1 cellular context compared by ENCODE assay signal in the genomic region with DNA sequence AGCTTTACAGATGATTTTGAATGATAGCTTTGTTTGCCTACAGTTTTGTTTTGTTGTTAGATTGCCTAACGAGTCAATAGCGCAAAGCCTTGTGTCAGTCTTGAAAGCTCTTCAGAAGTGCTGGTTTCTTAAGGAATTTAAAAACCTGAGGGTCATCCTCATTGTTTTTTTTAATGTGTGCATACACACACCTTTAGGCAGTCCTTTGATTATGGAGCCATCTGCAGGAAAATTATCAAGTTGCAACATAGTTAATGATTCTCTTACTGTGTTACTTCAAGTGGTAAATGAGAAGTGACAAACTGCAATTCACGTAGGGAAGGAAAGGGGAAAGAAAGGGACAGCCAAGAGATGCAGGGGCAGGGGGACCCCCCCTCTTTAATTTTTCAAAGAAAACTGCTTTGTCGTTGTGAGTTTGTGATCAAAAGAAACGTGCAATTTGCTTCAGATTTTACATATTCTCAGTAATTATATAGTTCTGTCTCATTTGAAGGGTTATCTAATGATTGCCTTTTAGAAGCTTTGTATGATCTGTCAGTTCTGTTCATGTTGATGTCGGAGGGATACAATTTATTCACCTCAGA.
A peak's percentile ranks its signal among the peaks of the same experiment; 100 is the strongest.
TF ChIP-seq lines count a peak whose summit lies in the region.

No MANE protein-coding gene starts in this region.

TF ChIP-seq in HEK293, 187 proteins besides CTCF, POLR2A, EP300 and RAD21 (continued from another document):
- TF ChIP-seq, protein P1, sequence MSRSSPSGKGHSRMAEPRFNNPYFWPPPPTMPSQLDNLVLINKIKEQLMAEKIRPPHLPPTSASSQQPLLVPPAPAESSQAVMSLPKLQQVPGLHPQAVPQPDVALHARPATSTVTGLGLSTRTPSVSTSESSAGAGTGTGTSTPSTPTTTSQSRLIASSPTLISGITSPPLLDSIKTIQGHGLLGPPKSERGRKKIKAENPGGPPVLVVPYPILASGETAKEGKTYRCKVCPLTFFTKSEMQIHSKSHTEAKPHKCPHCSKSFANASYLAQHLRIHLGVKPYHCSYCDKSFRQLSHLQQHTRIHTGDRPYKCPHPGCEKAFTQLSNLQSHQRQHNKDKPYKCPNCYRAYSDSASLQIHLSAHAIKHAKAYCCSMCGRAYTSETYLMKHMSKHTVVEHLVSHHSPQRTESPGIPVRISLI (tag by site-specific recombination; IDR thresholded peaks at IDR 0.05): peak; percentile 13; the same call in 1 of the 2 replicates
- TF ChIP-seq ZNF23 (tag by site-specific recombination; IDR thresholded peaks at IDR 0.05; ENCODE audit: borderline replicate concordance) (no peak), GLI4 (tag by site-specific recombination; IDR thresholded peaks at IDR 0.05) (no peak), YY2 (tag by site-specific recombination; IDR thresholded peaks at IDR 0.05) (no peak), FEZF1 (tag by site-specific recombination; IDR thresholded peaks at IDR 0.05) (peak; percentile 15; the same call in 1 of the 2 replicates), ZBTB21 (tag by site-specific recombination; IDR thresholded peaks at IDR 0.05) (no peak), ZNF654 (tag by site-specific recombination; IDR thresholded peaks at IDR 0.05; ENCODE audit: low read depth) (peak; percentile 76), BCL11B (tag by site-specific recombination; IDR thresholded peaks at IDR 0.05; ENCODE audit: low read depth) (no peak), IKZF3 (tag by site-specific recombination; IDR thresholded peaks at IDR 0.05) (0 out of 2 replicates have a peak, but pooled peaks have one; percentile 20), ZNF777 (tag by site-specific recombination; IDR thresholded peaks at IDR 0.05; ENCODE audit: borderline replicate concordance) (no peak), ZNF660 (tag by site-specific recombination; IDR thresholded peaks at IDR 0.05) (0 out of 2 replicates have a peak, but pooled peaks have one; percentile 48), ZNF16 (tag by site-specific recombination; IDR thresholded peaks at IDR 0.05; ENCODE audit: low read depth) (no peak), ZNF664 (tag by site-specific recombination; IDR thresholded peaks at IDR 0.05) (no peak), SP2 (tag by site-specific recombination; IDR thresholded peaks at IDR 0.05) (no peak)
- TF ChIP-seq, protein P2, sequence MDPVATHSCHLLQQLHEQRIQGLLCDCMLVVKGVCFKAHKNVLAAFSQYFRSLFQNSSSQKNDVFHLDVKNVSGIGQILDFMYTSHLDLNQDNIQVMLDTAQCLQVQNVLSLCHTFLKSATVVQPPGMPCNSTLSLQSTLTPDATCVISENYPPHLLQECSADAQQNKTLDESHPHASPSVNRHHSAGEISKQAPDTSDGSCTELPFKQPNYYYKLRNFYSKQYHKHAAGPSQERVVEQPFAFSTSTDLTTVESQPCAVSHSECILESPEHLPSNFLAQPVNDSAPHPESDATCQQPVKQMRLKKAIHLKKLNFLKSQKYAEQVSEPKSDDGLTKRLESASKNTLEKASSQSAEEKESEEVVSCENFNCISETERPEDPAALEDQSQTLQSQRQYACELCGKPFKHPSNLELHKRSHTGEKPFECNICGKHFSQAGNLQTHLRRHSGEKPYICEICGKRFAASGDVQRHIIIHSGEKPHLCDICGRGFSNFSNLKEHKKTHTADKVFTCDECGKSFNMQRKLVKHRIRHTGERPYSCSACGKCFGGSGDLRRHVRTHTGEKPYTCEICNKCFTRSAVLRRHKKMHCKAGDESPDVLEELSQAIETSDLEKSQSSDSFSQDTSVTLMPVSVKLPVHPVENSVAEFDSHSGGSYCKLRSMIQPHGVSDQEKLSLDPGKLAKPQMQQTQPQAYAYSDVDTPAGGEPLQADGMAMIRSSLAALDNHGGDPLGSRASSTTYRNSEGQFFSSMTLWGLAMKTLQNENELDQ (tag by site-specific recombination; IDR thresholded peaks at IDR 0.05; ENCODE audit: low read depth): no peak
- TF ChIP-seq, protein P3, sequence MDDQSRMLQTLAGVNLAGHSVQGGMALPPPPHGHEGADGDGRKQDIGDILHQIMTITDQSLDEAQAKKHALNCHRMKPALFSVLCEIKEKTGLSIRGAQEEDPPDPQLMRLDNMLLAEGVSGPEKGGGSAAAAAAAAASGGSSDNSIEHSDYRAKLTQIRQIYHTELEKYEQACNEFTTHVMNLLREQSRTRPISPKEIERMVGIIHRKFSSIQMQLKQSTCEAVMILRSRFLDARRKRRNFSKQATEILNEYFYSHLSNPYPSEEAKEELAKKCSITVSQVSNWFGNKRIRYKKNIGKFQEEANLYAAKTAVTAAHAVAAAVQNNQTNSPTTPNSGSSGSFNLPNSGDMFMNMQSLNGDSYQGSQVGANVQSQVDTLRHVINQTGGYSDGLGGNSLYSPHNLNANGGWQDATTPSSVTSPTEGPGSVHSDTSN (CRISPR knock-in tag; IDR thresholded peaks at IDR 0.05): no peak
- TF ChIP-seq, protein P4, sequence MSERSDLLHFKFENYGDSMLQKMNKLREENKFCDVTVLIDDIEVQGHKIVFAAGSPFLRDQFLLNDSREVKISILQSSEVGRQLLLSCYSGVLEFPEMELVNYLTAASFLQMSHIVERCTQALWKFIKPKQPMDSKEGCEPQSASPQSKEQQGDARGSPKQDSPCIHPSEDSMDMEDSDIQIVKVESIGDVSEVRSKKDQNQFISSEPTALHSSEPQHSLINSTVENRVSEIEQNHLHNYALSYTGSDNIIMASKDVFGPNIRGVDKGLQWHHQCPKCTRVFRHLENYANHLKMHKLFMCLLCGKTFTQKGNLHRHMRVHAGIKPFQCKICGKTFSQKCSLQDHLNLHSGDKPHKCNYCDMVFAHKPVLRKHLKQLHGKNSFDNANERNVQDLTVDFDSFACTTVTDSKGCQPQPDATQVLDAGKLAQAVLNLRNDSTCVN (tag by site-specific recombination; optimal IDR thresholded peaks at IDR 0.05): no peak
- TF ChIP-seq, protein P5, sequence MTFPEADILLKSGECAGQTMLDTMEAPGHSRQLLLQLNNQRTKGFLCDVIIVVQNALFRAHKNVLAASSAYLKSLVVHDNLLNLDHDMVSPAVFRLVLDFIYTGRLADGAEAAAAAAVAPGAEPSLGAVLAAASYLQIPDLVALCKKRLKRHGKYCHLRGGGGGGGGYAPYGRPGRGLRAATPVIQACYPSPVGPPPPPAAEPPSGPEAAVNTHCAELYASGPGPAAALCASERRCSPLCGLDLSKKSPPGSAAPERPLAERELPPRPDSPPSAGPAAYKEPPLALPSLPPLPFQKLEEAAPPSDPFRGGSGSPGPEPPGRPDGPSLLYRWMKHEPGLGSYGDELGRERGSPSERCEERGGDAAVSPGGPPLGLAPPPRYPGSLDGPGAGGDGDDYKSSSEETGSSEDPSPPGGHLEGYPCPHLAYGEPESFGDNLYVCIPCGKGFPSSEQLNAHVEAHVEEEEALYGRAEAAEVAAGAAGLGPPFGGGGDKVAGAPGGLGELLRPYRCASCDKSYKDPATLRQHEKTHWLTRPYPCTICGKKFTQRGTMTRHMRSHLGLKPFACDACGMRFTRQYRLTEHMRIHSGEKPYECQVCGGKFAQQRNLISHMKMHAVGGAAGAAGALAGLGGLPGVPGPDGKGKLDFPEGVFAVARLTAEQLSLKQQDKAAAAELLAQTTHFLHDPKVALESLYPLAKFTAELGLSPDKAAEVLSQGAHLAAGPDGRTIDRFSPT (tag by site-specific recombination; IDR thresholded peaks at IDR 0.05): no peak
- TF ChIP-seq, protein P6, sequence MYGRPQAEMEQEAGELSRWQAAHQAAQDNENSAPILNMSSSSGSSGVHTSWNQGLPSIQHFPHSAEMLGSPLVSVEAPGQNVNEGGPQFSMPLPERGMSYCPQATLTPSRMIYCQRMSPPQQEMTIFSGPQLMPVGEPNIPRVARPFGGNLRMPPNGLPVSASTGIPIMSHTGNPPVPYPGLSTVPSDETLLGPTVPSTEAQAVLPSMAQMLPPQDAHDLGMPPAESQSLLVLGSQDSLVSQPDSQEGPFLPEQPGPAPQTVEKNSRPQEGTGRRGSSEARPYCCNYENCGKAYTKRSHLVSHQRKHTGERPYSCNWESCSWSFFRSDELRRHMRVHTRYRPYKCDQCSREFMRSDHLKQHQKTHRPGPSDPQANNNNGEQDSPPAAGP (tag by site-specific recombination; IDR thresholded peaks at IDR 0.05): no peak
